8 cellular contexts compared by ENCODE assay signal in the genomic region with DNA sequence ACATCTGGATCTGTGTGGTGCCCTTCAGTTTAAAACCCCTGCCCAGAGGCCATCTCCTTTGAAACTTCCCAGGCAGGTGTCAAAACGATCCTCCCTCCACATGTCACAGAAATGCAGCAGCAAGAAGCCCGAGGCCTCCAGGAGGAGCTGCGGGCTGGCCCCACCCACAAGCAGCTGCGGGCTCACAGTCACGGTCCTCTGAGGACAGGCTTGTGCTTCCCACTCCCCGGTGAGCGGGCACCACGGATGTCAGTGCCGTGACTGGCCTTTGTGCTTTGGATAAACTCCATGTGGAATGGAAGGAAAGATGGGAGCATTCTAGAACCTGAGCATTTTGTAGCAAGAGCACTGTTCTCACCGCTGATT.
DNase-seq lines count a peak whose midpoint lies in the region; ATAC-seq and TF ChIP-seq lines count a peak whose summit lies in the region.

No MANE protein-coding gene starts in this region.

- H3K4me1 ChIP-seq in GM23338 (ENCODE audit: insufficient read depth) (no peaks in the 10 kb centered on the region; the same call in 1 of the 2 replicates), lung (ENCODE audit: control insufficient read depth in 2 of 2, insufficient read depth in 2 of 2, low read length in 2 of 2) (peaks cover 0 to 4% of the 10 kb centered on the region in 2 donors), ascending aorta (no peaks in the 10 kb centered on the region)

- intact Hi-C loops in ascending aorta (cut with DNase I), result no loop called here

- H3K36me3 Mint-ChIP-seq in GM23338 (ENCODE audit: low read depth), result no peaks in the 10 kb centered on the region
- H3K36me3 Mint-ChIP-seq in activated naive CD8-positive, alpha-beta T cell treated with anti-CD3 and anti-CD28 coated beads, Interleukin-2, amount 10 ng/mL, durations not matched to agents 7 days and 5 days, result peaks cover 10% of the 10 kb centered on the region

- no peaks in the 10 kb centered on the region for H3K9me2 ChIP-seq in GM23338 (ENCODE audit: insufficient read depth)

- no peak overlapping the region for H3K4me2 ChIP-seq in GM23338

- no peaks in the 10 kb centered on the region for H3K9me3 Mint-ChIP-seq in GM23338
- no peaks in the 10 kb centered on the region for H3K9me3 Mint-ChIP-seq in activated naive CD8-positive, alpha-beta T cell treated with anti-CD3 and anti-CD28 coated beads, Interleukin-2, amount 10 ng/mL, durations not matched to agents 7 days and 5 days

- POLR2A ChIA-PET in activated naive CD8-positive, alpha-beta T cell treated with anti-CD3 and anti-CD28 coated beads, Interleukin-2, amount 10 ng/mL, durations not matched to agents 7 days and 5 days (lab: Charles Lee), result interaction anchor here (1.1 to 2.3 kb wide), 3 partner anchors 8 to 46 kb away, joined by 3 to 15 read pairs (median 10); no protein-coding TSS in a partner anchor

- H3K4me3 Mint-ChIP-seq in GM23338, result no peak overlapping the region
- peak overlapping the region; percentile 93 for H3K4me3 Mint-ChIP-seq in activated naive CD8-positive, alpha-beta T cell treated with anti-CD3 and anti-CD28 coated beads, Interleukin-2, amount 10 ng/mL, durations not matched to agents 7 days and 5 days

- ATAC-seq in GM23338, result peak; percentile 22
- no peak for ATAC-seq in activated naive CD8-positive, alpha-beta T cell treated with anti-CD3 and anti-CD28 coated beads, Interleukin-2, amount 10 ng/mL, durations not matched to agents 7 days and 5 days (ENCODE audit: low read depth)
- ATAC-seq in lung (ENCODE audit: insufficient read depth, low FRiP score), result no peak
- ATAC-seq in GM21717 (IDR thresholded peaks at IDR 0.05; ENCODE audit: unreplicated experiment), result no peak

- 46 to 61% methylated on average over 10 of the region's 10 CpGs for WGBS in lung, 2 donors

- no peaks in the 10 kb centered on the region for H3K9me3 ChIP-seq in lung (ENCODE audit: control insufficient read depth in 2 of 2, insufficient read depth in 1 of 2, low read length in 1 of 2)
- no peaks in the 10 kb centered on the region for H3K9me3 ChIP-seq in MG63
- no peaks in the 10 kb centered on the region for H3K9me3 ChIP-seq in ascending aorta

- no peaks in the 10 kb centered on the region; the same call in 1 of the 2 replicates for H3F3A ChIP-seq in GM23338 (replicated peaks; ENCODE audit: low read depth)

- H3K36me3 ChIP-seq in GM23338 (ENCODE audit: insufficient read depth) (no peaks in the 10 kb centered on the region), lung (ENCODE audit: control insufficient read depth in 2 of 2, insufficient read depth in 2 of 2, low read length in 2 of 2) (no peaks in the 10 kb centered on the region), MG63 (no peaks in the 10 kb centered on the region), ascending aorta (no peaks in the 10 kb centered on the region)

- H3K27ac Mint-ChIP-seq in GM23338, result peak overlapping the region; percentile 9; the same call in 1 of the 2 replicates
- H3K27ac Mint-ChIP-seq in activated naive CD8-positive, alpha-beta T cell treated with anti-CD3 and anti-CD28 coated beads, Interleukin-2, amount 10 ng/mL, durations not matched to agents 7 days and 5 days, result peak overlapping the region; percentile 99

- H4K20me1 ChIP-seq in GM23338 (replicated peaks; ENCODE audit: insufficient read depth), result no peaks in the 10 kb centered on the region

- H3K27me3 ChIP-seq in GM23338 (ENCODE audit: insufficient read depth) (no peaks in the 10 kb centered on the region), lung (ENCODE audit: control insufficient read depth, insufficient read depth) (no peaks in the 10 kb centered on the region), MG63 (no peaks in the 10 kb centered on the region), ascending aorta (no peaks in the 10 kb centered on the region)

- H3K27ac ChIP-seq in GM23338 (ENCODE audit: low read depth) (no peak overlapping the region), lung (ENCODE audit: low read depth in 1 of 2, low read length in 1 of 2) (peak overlapping the region; percentile 55 to 66), ascending aorta (no peak overlapping the region)

- DNase-seq in AG08396 (ENCODE audit: low spot score) (peak; percentile 67), GM23338 (ENCODE audit: low spot score) (no peak), lung (ENCODE audit: low spot score) (no peak), mucosa of gallbladder (ENCODE audit: low spot score) (no peak), MG63 (no peak), ascending aorta (ENCODE audit: low spot score in 2 of 2) (no peak)
- DNase-seq in activated naive CD8-positive, alpha-beta T cell treated with anti-CD3 and anti-CD28 coated beads, Interleukin-2, amount 10 ng/mL, durations not matched to agents 7 days and 5 days, result peak; percentile 59

- no peaks in the 10 kb centered on the region for H3K79me2 ChIP-seq in GM23338 (replicated peaks; ENCODE audit: insufficient read depth)

- peaks cover 14% of the 10 kb centered on the region for H3K27me3 Mint-ChIP-seq in GM23338 (ENCODE audit: insufficient read depth, low read depth, poor library complexity)
- peaks cover 2% of the 10 kb centered on the region for H3K27me3 Mint-ChIP-seq in activated naive CD8-positive, alpha-beta T cell treated with anti-CD3 and anti-CD28 coated beads, Interleukin-2, amount 10 ng/mL, durations not matched to agents 7 days and 5 days

- no peak overlapping the region; the same call in 1 of the 2 replicates for H2AFZ ChIP-seq in GM23338

- 0 out of 4 replicates have a peak, but pooled peaks of 1 of the 2 experiments have one; percentile 2 for TF ChIP-seq CTCF in GM23338 (conservative IDR thresholded peaks at IDR 0.05; ENCODE audit: low read depth in 2 of 2)
- TF ChIP-seq CTCF in lung (IDR thresholded peaks at IDR 0.05; ENCODE audit: control extremely low read depth, extremely low read depth), result no peak
- TF ChIP-seq CTCF in ascending aorta (IDR thresholded peaks at IDR 0.05), result no peak

- no peak overlapping the region for H3K4me3 ChIP-seq in GM23338
- no peak overlapping the region for H3K4me3 ChIP-seq in lung
- no peak overlapping the region for H3K4me3 ChIP-seq in MG63
- H3K4me3 ChIP-seq in ascending aorta, result no peak overlapping the region

- H3K4me1 Mint-ChIP-seq in GM23338, result peaks cover 26% of the 10 kb centered on the region
- H3K4me1 Mint-ChIP-seq in activated naive CD8-positive, alpha-beta T cell treated with anti-CD3 and anti-CD28 coated beads, Interleukin-2, amount 10 ng/mL, durations not matched to agents 7 days and 5 days, result peaks cover 40% of the 10 kb centered on the region

TF ChIP-seq in GM23338, 12 proteins besides CTCF, POLR2A, EP300 and RAD21 (continues in another document):
- TF ChIP-seq JUNB (IDR thresholded peaks at IDR 0.05; ENCODE audit: unreplicated experiment), result no peak
- TF ChIP-seq, protein P1, sequence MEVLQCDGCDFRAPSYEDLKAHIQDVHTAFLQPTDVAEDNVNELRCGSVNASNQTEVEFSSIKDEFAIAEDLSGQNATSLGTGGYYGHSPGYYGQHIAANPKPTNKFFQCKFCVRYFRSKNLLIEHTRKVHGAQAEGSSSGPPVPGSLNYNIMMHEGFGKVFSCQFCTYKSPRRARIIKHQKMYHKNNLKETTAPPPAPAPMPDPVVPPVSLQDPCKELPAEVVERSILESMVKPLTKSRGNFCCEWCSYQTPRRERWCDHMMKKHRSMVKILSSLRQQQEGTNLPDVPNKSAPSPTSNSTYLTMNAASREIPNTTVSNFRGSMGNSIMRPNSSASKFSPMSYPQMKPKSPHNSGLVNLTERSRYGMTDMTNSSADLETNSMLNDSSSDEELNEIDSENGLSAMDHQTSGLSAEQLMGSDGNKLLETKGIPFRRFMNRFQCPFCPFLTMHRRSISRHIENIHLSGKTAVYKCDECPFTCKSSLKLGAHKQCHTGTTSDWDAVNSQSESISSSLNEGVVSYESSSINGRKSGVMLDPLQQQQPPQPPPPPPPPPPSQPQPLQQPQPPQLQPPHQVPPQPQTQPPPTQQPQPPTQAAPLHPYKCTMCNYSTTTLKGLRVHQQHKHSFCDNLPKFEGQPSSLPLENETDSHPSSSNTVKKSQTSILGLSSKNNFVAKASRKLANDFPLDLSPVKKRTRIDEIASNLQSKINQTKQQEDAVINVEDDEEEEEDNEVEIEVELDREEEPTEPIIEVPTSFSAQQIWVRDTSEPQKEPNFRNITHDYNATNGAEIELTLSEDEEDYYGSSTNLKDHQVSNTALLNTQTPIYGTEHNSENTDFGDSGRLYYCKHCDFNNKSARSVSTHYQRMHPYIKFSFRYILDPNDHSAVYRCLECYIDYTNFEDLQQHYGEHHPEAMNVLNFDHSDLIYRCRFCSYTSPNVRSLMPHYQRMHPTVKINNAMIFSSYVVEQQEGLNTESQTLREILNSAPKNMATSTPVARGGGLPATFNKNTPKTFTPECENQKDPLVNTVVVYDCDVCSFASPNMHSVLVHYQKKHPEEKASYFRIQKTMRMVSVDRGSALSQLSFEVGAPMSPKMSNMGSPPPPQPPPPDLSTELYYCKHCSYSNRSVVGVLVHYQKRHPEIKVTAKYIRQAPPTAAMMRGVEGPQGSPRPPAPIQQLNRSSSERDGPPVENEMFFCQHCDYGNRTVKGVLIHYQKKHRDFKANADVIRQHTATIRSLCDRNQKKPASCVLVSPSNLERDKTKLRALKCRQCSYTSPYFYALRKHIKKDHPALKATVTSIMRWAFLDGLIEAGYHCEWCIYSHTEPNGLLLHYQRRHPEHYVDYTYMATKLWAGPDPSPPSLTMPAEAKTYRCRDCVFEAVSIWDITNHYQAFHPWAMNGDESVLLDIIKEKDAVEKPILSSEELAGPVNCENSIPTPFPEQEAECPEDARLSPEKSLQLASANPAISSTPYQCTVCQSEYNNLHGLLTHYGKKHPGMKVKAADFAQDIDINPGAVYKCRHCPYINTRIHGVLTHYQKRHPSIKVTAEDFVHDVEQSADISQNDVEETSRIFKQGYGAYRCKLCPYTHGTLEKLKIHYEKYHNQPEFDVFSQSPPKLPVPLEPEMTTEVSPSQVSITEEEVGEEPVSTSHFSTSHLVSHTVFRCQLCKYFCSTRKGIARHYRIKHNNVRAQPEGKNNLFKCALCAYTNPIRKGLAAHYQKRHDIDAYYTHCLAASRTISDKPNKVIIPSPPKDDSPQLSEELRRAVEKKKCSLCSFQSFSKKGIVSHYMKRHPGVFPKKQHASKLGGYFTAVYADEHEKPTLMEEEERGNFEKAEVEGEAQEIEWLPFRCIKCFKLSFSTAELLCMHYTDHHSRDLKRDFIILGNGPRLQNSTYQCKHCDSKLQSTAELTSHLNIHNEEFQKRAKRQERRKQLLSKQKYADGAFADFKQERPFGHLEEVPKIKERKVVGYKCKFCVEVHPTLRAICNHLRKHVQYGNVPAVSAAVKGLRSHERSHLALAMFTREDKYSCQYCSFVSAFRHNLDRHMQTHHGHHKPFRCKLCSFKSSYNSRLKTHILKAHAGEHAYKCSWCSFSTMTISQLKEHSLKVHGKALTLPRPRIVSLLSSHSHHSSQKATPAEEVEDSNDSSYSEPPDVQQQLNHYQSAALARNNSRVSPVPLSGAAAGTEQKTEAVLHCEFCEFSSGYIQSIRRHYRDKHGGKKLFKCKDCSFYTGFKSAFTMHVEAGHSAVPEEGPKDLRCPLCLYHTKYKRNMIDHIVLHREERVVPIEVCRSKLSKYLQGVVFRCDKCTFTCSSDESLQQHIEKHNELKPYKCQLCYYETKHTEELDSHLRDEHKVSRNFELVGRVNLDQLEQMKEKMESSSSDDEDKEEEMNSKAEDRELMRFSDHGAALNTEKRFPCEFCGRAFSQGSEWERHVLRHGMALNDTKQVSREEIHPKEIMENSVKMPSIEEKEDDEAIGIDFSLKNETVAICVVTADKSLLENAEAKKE (CRISPR knock-in tag; IDR thresholded peaks at IDR 0.05), result no peak
- no peak for TF ChIP-seq CREB1 (CRISPR knock-in tag; IDR thresholded peaks at IDR 0.05; ENCODE audit: low read depth)

Comparison
In these comparisons a context has a peak if more than half of its experiments do, and no peak if none do; other contexts are left out.
1. DNase-seq: peak in AG08396 (single experiment) and activated naive CD8-positive, alpha-beta T cell treated with anti-CD3 and anti-CD28 coated beads, Interleukin-2, amount 10 ng/mL, durations not matched to agents 7 days and 5 days (single experiment); none in GM23338 (single experiment), lung (single experiment), mucosa of gallbladder (single experiment), MG63 (single experiment) and ascending aorta (0 of 2).
2. H3K27ac ChIP-seq: peak in lung (2 of 2); none in GM23338 (single experiment) and ascending aorta (0 of 2).